9 cellular contexts compared by ENCODE assay signal in the genomic region with DNA sequence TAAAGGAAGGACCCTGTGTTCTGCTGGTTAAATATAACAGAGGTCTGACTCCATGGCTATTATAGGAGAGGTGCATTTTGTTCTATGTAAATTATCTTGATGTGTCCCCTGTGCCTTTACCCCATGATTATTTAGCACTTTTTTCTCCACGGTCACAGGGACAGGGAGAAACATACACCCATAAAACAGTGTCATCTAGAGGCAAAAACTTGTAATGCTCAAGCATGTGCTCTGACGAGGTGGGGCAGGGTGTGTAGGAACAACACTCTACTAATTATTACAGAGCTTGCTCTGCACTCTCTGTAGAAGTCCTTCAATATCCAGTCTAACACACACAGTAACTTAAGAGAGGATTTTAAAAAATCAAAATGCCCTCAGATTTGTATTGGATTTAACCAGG.
DNase-seq lines count a peak whose midpoint lies in the region; ATAC-seq, FAIRE-seq and TF ChIP-seq lines count a peak whose summit lies in the region.
"Had no signal": no experiment of that assay in that cellular context is flagged by ENCODE, and none has a peak within 500 bp of the region (broad histone marks: within the 10 kb centered on the region; RNA-seq: fewer than 3 reads in every experiment).

No MANE protein-coding gene starts in this region.

- in situ Hi-C loops in GM12878 (cut with MboI), result no loop called here

- no peaks in the 10 kb centered on the region for H3K9me3 Mint-ChIP-seq in HFFc6

- H3K4me3 ChIP-seq in GM12878 (no peak overlapping the region), right lobe of liver (no peak overlapping the region)
- H3K4me3 ChIP-seq: Peyer's patch had no signal

- H3K9me3 ChIP-seq in GM12878 (replicated peaks; ENCODE audit: control insufficient read depth, insufficient read depth, low read length) (no peaks in the 10 kb centered on the region), right lobe of liver (no peaks in the 10 kb centered on the region)
- H3K9me3 ChIP-seq: Peyer's patch had no signal

- H3K27ac Mint-ChIP-seq in HFFc6, result no peak overlapping the region

- no TSS peak for BruUV-seq in GM12878 (replicated peaks; lab: Mats Ljungman, UMichigan)

- TF ChIP-seq POLR2A in GM12878 (IDR thresholded peaks at IDR 0.05; ENCODE audit: low read depth, low read length) (no peak), right lobe of liver (IDR thresholded peaks at IDR 0.05) (no peak)

- H3K27ac ChIP-seq in GM12878 (ENCODE audit: control insufficient read depth, insufficient read depth) (no peak overlapping the region), right lobe of liver (peak overlapping the region; percentile 36 to 81 (median 66))

- TF ChIP-seq CTCF in HFFc6 (IDR thresholded peaks at IDR 0.05), result peak; percentile 69
- peak; percentile 26 to 54 (median 38); a peak in 4 of 6 replicates for TF ChIP-seq CTCF in GM12878 (IDR thresholded peaks at IDR 0.05 in 2 of 3, conservative IDR thresholded peaks at IDR 0.05 in 1 of 3; ENCODE audit: control insufficient read depth in 2 of 3, extremely low read depth in 1 of 3, insufficient read depth in 1 of 3, low read depth in 3 of 3, low read length in 3 of 3)
- peak; percentile 34 to 60 (median 46) for TF ChIP-seq CTCF in right lobe of liver (IDR thresholded peaks at IDR 0.05)

- TF ChIP-seq RAD21 in GM12878 (IDR thresholded peaks at IDR 0.05; ENCODE audit: insufficient read depth, low read depth, low read length), result peak; percentile 68

- H3K27me3 ChIP-seq in GM12878 (replicated peaks in 1 of 2; ENCODE audit: control insufficient read depth in 2 of 2, insufficient read depth in 2 of 2, low read length in 1 of 2), result no peaks in the 10 kb centered on the region
- no peaks in the 10 kb centered on the region for H3K27me3 ChIP-seq in right lobe of liver
- H3K27me3 ChIP-seq: Peyer's patch had no signal

- POLR2A ChIA-PET in GM12878 (lab: Charles Lee), result interaction anchor here (0.7 to 1.2 kb wide), 2 partner anchors 40 to 58 kb away, joined by 3 to 4 read pairs; no protein-coding TSS in a partner anchor

- DNase-seq in COR-L47 (lab: John Stamatoyannopoulos, UW) (peak; percentile 60), HFFc6 (no peak), GM12878 (ENCODE audit: low read depth, low spot score) (no peak), right lobe of liver (no peak), NCI-H774 (lab: John Stamatoyannopoulos, UW) (no peak), epidermal melanocyte (ENCODE audit: insufficient read length, low spot score) (no peak), UCSD-AML1 (lab: John Stamatoyannopoulos, UW; ENCODE audit: unreplicated experiment) (no peak)
- no peak for DNase-seq in effector CD8-positive, alpha-beta T cell (lab: John Stamatoyannopoulos, UW)

- H4K20me1 ChIP-seq in GM12878 (ENCODE audit: control insufficient read depth, insufficient read depth), result no peaks in the 10 kb centered on the region

- no peak for TF ChIP-seq EP300 in GM12878 (IDR thresholded peaks at IDR 0.05; ENCODE audit: borderline replicate concordance in 1 of 2, control insufficient read depth in 1 of 2, low read depth in 2 of 2, low read length in 2 of 2)

- 54% methylated on average over 2 of the region's 2 CpGs for WGBS in GM12878 (ENCODE audit: insufficient coverage, insufficient replicate concordance, low lambda C conversion rate, missing lambda C conversion rate)
- WGBS in right lobe of liver (ENCODE audit: insufficient coverage, low coverage, low lambda C conversion rate, missing lambda C conversion rate), result 28% methylated on average over 2 of the region's 2 CpGs

- H3K36me3 Mint-ChIP-seq in HFFc6 (ENCODE audit: low read depth), result no peaks in the 10 kb centered on the region

- intact Hi-C loops in GM12878 (cut with micrococcal nuclease; ENCODE audit: unreplicated experiment) (no loop called here), right lobe of liver (cut with DNase I) (no loop called here)

- SMC1A ChIA-PET in GM12878 (lab: Charles Lee; ENCODE audit: uncharacterized antibody, unreplicated experiment), result interaction anchor here (0.6 to 3.5 kb wide), 9 partner anchors 9 to 297 kb away, joined by 3 to 14 read pairs (median 4); no protein-coding TSS in a partner anchor

- RAD21 ChIA-PET in GM12878 (lab: Charles Lee; ENCODE audit: unreplicated experiment), result interaction anchor here (0.6 to 1.2 kb wide), 6 partner anchors 30 to 90 kb away, joined by 3 to 7 read pairs (median 4); no protein-coding TSS in a partner anchor

- H3K27me3 Mint-ChIP-seq in HFFc6 (ENCODE audit: insufficient read depth), result peaks cover 2% of the 10 kb centered on the region

- no peak overlapping the region for H3K4me2 ChIP-seq in GM12878 (ENCODE audit: control insufficient read depth, insufficient read depth)

- peak; percentile 84 for ATAC-seq in GM12878
- peak; percentile 57 to 83 (median 70) for ATAC-seq in right lobe of liver

- no peaks in the 10 kb centered on the region for H3K79me2 ChIP-seq in GM12878 (ENCODE audit: control insufficient read depth, insufficient read depth, low read length)

- no peak overlapping the region for H2AFZ ChIP-seq in GM12878 (ENCODE audit: control insufficient read depth, low read depth, low read length)

- H3K4me1 ChIP-seq in GM12878 (ENCODE audit: control insufficient read depth, insufficient read depth, low read length), result peaks cover 4% of the 10 kb centered on the region
- peaks cover 0 to 61% (median 24%) of the 10 kb centered on the region in 4 donors for H3K4me1 ChIP-seq in right lobe of liver

- no peak for FAIRE-seq in GM12878 (lab: Jason Lieb, UNC)

- no peak overlapping the region for H3K9ac ChIP-seq in GM12878 (ENCODE audit: control insufficient read depth, insufficient read depth, low read length)

- H3K36me3 ChIP-seq in GM12878 (ENCODE audit: control insufficient read depth in 2 of 2, insufficient read depth in 2 of 2, low read length in 1 of 2) (no peaks in the 10 kb centered on the region), right lobe of liver (no peaks in the 10 kb centered on the region)
- H3K36me3 ChIP-seq: Peyer's patch had no signal

- CTCF ChIA-PET in GM12878 (lab: Yijun Ruan, JAX), result interaction anchor here (0.6 to 3.7 kb wide), 13 partner anchors 11 to 164 kb away, joined by 3 to 18 read pairs (median 3); no protein-coding TSS in a partner anchor

- peaks cover 40% of the 10 kb centered on the region for H3K4me1 Mint-ChIP-seq in HFFc6 (ENCODE audit: low read depth)

- no peak overlapping the region for H3K4me3 Mint-ChIP-seq in HFFc6

TF ChIP-seq in GM12878, 131 proteins besides CTCF, POLR2A, EP300 and RAD21:
- TF ChIP-seq SMC3 (IDR thresholded peaks at IDR 0.05; ENCODE audit: borderline replicate concordance, low read length) (peak; percentile 48; the same call in 1 of the 2 replicates), ZZZ3 (IDR thresholded peaks at IDR 0.05; ENCODE audit: control insufficient read depth, insufficient read length, low read depth) (no peak)
